8 cellular contexts compared by ENCODE assay signal in genomic region chr10:100009793-100010676, GRCh38. TPM values are rescaled to one million over a fixed set of nuclear protein-coding genes. Genes with fewer than 3 reads are reported as not detected.
A peak's percentile ranks its signal among the peaks of the same experiment; 100 is the strongest.
DNase-seq lines count a peak whose midpoint lies in the region; ATAC-seq and TF ChIP-seq lines count a peak whose summit lies in the region.

A gene with protein sequence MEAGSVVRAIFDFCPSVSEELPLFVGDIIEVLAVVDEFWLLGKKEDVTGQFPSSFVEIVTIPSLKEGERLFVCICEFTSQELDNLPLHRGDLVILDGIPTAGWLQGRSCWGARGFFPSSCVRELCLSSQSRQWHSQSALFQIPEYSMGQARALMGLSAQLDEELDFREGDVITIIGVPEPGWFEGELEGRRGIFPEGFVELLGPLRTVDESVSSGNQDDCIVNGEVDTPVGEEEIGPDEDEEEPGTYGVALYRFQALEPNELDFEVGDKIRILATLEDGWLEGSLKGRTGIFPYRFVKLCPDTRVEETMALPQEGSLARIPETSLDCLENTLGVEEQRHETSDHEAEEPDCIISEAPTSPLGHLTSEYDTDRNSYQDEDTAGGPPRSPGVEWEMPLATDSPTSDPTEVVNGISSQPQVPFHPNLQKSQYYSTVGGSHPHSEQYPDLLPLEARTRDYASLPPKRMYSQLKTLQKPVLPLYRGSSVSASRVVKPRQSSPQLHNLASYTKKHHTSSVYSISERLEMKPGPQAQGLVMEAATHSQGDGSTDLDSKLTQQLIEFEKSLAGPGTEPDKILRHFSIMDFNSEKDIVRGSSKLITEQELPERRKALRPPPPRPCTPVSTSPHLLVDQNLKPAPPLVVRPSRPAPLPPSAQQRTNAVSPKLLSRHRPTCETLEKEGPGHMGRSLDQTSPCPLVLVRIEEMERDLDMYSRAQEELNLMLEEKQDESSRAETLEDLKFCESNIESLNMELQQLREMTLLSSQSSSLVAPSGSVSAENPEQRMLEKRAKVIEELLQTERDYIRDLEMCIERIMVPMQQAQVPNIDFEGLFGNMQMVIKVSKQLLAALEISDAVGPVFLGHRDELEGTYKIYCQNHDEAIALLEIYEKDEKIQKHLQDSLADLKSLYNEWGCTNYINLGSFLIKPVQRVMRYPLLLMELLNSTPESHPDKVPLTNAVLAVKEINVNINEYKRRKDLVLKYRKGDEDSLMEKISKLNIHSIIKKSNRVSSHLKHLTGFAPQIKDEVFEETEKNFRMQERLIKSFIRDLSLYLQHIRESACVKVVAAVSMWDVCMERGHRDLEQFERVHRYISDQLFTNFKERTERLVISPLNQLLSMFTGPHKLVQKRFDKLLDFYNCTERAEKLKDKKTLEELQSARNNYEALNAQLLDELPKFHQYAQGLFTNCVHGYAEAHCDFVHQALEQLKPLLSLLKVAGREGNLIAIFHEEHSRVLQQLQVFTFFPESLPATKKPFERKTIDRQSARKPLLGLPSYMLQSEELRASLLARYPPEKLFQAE (N-terminal part only) (minus strand): TSS chr10:100009947. CDS start chr10:99972124, 37,823 bp downstream.

- H3K4me1 Mint-ChIP-seq in activated CD4-positive, alpha-beta T cell treated with anti-CD3 and anti-CD28 coated beads for 36 hours = peaks cover 46% of the 10 kb centered on the region

- peak within 1 kb of the TSS; percentile 79 for H3K27ac Mint-ChIP-seq in activated CD4-positive, alpha-beta T cell treated with anti-CD3 and anti-CD28 coated beads for 36 hours

- no peaks in the 10 kb centered on the region for H3K36me3 Mint-ChIP-seq in activated CD4-positive, alpha-beta T cell treated with anti-CD3 and anti-CD28 coated beads for 36 hours (ENCODE audit: low read depth)

- POLR2A ChIA-PET in activated CD4-positive, alpha-beta T cell treated with anti-CD3 and anti-CD28 coated beads for 36 hours (lab: Charles Lee) = no interaction called here

- peak within 1 kb of the TSS; percentile 65 for H3K4me3 ChIP-seq in choroid plexus epithelial cell (ENCODE audit: low read depth, low read length)

- CTCF ChIA-PET in activated CD4-positive, alpha-beta T cell treated with anti-CD3 and anti-CD28 coated beads for 36 hours (lab: Charles Lee) = interaction anchor here (0.6 to 3.3 kb wide), 12 partner anchors 8 to 214 kb away, joined by 3 to 26 read pairs (median 4); no protein-coding TSS in a partner anchor

- peak within 1 kb of the TSS; percentile 74 for H3K4me3 Mint-ChIP-seq in activated CD4-positive, alpha-beta T cell treated with anti-CD3 and anti-CD28 coated beads for 36 hours

- peaks cover 8% of the 10 kb centered on the region for H3K27me3 Mint-ChIP-seq in activated CD4-positive, alpha-beta T cell treated with anti-CD3 and anti-CD28 coated beads for 36 hours

- peak within 1 kb of the TSS; percentile 31 for H3K27ac ChIP-seq in layer of hippocampus (ENCODE audit: low read depth, low read length)

- ATAC-seq in GM18498 (IDR thresholded peaks at IDR 0.05; ENCODE audit: unreplicated experiment) = peak; percentile 73
- peak; percentile 51 for ATAC-seq in HG02938 (IDR thresholded peaks at IDR 0.05; ENCODE audit: unreplicated experiment)
- ATAC-seq in activated CD4-positive, alpha-beta T cell treated with anti-CD3 and anti-CD28 coated beads for 36 hours = peak; percentile 91

- DNase-seq in A172 (ENCODE audit: low spot score) (peak; percentile 60), NCI-H2171 (lab: John Stamatoyannopoulos, UW) (peak; percentile 71), choroid plexus epithelial cell (ENCODE audit: low read depth) (peak; percentile 83)
- DNase-seq in activated CD4-positive, alpha-beta T cell treated with anti-CD3 and anti-CD28 coated beads for 36 hours = peak; percentile 91
- peak; percentile 59 to 80 (median 68) for DNase-seq in stimulated activated CD4-positive, alpha-beta T cell treated with anti-CD3 and anti-CD28 coated beads, Interleukin-1b, Interleukin-23, amount 100 ng/mL, for 24 hours (ENCODE audit: low read depth in 4 of 4, low spot score in 1 of 4)

- peak; percentile 21 for TF ChIP-seq CTCF in choroid plexus epithelial cell (conservative IDR thresholded peaks at IDR 0.05; ENCODE audit: low read depth, low read length)

- intact Hi-C loops in activated CD4-positive, alpha-beta T cell treated with anti-CD3 and anti-CD28 coated beads for 36 hours (cut with DNase I, micrococcal nuclease) = loop anchor here (1.0 to 5.0 kb wide), 7 partner anchors 140 to 388 kb away; partner anchors contain the start of genes COX15 (in 2 of the 2), CUTC (in 2 of the 2), ERLIN1 (in 1 of the 2) and SLC25A28 (in 1 of the 2)

- no peaks in the 10 kb centered on the region for H3K27me3 ChIP-seq in layer of hippocampus (ENCODE audit: control insufficient read depth, insufficient read depth, low read length)

- H3K9me3 Mint-ChIP-seq in activated CD4-positive, alpha-beta T cell treated with anti-CD3 and anti-CD28 coated beads for 36 hours (ENCODE audit: low read depth) = no peaks in the 10 kb centered on the region

RNA-seq across cellular contexts. Expression of the gene that starts here (rescaled TPM):
- total RNA-seq in A172 (2014; rRNA removed; shearing (Covaris generic)) = 14.4 and 17.4 TPM in 2 replicates
- 1 to 10 TPM; 1.9 to 2.4 TPM for total RNA-seq in activated CD4-positive, alpha-beta T cell treated with anti-CD3 and anti-CD28 coated beads for 36 hours

Comparison
In these comparisons a context has a peak if more than half of its experiments do, and no peak if none do; other contexts are left out.
1. Peak in every context shown above with its lines: DNase-seq, ATAC-seq, H3K4me3 ChIP-seq and H3K27ac ChIP-seq.